ENCODE assay signal across 24 cellular contexts in the genomic region with DNA sequence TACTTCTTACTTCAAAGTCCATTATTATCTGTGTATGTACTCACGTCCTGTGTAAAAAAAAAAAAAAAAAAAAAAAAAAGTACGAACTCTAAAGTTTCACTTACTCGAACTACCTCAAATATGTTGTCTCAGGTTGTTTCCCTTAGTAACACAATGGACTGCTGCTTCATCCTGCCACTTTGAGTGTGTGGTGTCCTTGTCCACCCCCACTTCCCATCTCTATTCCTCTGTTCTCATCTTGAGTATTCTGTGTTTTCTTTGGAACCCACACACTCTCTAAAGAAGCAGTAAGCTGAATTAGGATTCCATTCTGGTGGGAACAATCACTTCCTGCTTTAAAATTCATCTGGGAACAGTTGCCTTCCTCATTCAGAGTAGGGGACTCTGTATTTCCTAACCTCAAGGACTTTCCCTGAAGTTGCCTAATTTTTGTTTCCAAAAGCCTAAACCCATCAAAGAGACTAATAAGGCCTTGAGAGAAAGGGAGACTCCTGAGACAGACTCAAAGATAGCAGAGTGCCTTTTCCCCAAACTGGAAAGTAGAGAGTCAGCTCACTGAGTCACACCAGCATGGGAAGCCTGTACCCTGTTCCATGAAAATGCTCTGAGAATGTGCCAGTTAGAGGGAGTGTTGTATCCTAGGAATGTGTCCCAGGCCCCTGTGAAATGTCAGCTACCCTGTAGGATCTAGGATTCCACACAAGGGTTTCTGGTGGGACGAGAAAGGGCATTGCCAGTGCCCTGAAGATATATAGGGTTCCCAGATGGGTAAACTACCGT.
DNase-seq lines count a peak whose midpoint lies in the region; ATAC-seq, FAIRE-seq and TF ChIP-seq lines count a peak whose summit lies in the region.
"Had no signal": no experiment of that assay in that cellular context is flagged by ENCODE, and none has a peak within 500 bp of the region (broad histone marks: within the 10 kb centered on the region; RNA-seq: fewer than 3 reads in every experiment).

No MANE protein-coding gene starts in this region.

- no peak overlapping the region for H2BK15ac ChIP-seq in IMR-90 (ENCODE audit: low read depth, low read length)

- H3K4me3 ChIP-seq in IMR-90 (ENCODE audit: insufficient read depth, low read depth, low read length) (no peak overlapping the region), brain microvascular endothelial cell (ENCODE audit: low read depth, low read length) (no peak overlapping the region), kidney (ENCODE audit: low read length in 2 of 2) (no peak overlapping the region), skeletal muscle cell (ENCODE audit: low read depth, low read length) (no peak overlapping the region), dorsolateral prefrontal cortex (no peak overlapping the region)
- H3K4me3 ChIP-seq: ascending aorta, BLaER1, gastrocnemius medialis, pancreas, SJSA1, stomach, upper lobe of right lung had no signal

- no peaks in the 10 kb centered on the region for H3K9me3 ChIP-seq in IMR-90 (ENCODE audit: control insufficient read depth, insufficient read depth, low read length)
- H3K9me3 ChIP-seq in kidney (ENCODE audit: control insufficient read depth in 1 of 2, low read length in 2 of 2): no peaks in the 10 kb centered on the region
- H3K9me3 ChIP-seq: ascending aorta, BLaER1, gastrocnemius medialis, pancreas, SJSA1, stomach, upper lobe of right lung had no signal

- POLR2A ChIA-PET in IMR-90 (lab: Charles Lee; ENCODE audit: unreplicated experiment): no interaction called here

- dilution Hi-C loops in IMR-90 (cut with HindIII; ENCODE audit: low sequenced_read_pairs, unreplicated experiment): no loop called here

- H4K20me1 ChIP-seq in IMR-90 (ENCODE audit: insufficient read depth, low read length): no peaks in the 10 kb centered on the region
- H4K20me1 ChIP-seq: BLaER1 had no signal

- H3K4me2 ChIP-seq in IMR-90 (ENCODE audit: low read depth, low read length): no peak overlapping the region
- H3K4me2 ChIP-seq: BLaER1 had no signal

- H2AFZ ChIP-seq in IMR-90 (replicated peaks; ENCODE audit: low read length, poor library complexity): no peak overlapping the region

- H4K5ac ChIP-seq in IMR-90 (ENCODE audit: low read depth, low read length): no peak overlapping the region

- no peaks in the 10 kb centered on the region for H3K9me1 ChIP-seq in IMR-90 (ENCODE audit: insufficient read depth, low read length)

- peak; percentile 24 for DNase-seq in IMR-90
- peak; percentile 54 for DNase-seq in brain microvascular endothelial cell
- no peak for DNase-seq in kidney
- DNase-seq in skeletal muscle cell (ENCODE audit: low read depth): peak; percentile 45
- no peak for DNase-seq in dorsolateral prefrontal cortex
- DNase-seq in NCI-H2081 treated with DMSO at 0.1 percent for 48 hours (lab: John Stamatoyannopoulos, UW): no peak
- DNase-seq: activated CD4-positive, alpha-beta memory T cell treated with anti-CD3 and anti-CD28 coated beads, Interleukin-2, amount 10 ng/mL, durations not matched to agents 7 days and 5 days; activated naive CD4-positive, alpha-beta T cell treated with anti-CD3 and anti-CD28 coated beads for 36 hours; activated T-cell treated with anti-CD3 and anti-CD28 coated beads, Interleukin-2, amount 50 U/mL, for 1 hour; Calu3; cortex of kidney; gastrocnemius medialis; NCI-H1694 treated with DMSO at 0.1 percent for 48 hours; pancreas; small intestine; stimulated activated CD4-positive, alpha-beta T cell treated with anti-CD3 and anti-CD28 coated beads, Interleukin-4, amount 100 ng/mL, for 1 hour; stomach; upper lobe of right lung had no signal

- TF ChIP-seq CTCF in IMR-90 (conservative IDR thresholded peaks at IDR 0.05; ENCODE audit: low read depth, low read length) (no peak), brain microvascular endothelial cell (IDR thresholded peaks at IDR 0.05; ENCODE audit: low read depth, low read length, missing control alignments) (no peak), kidney (IDR thresholded peaks at IDR 0.05; ENCODE audit: borderline replicate concordance, extremely low read depth, insufficient read depth) (no peak), dorsolateral prefrontal cortex (IDR thresholded peaks at IDR 0.05 in 54 of 56, conservative IDR thresholded peaks at IDR 0.05 in 2 of 56; ENCODE audit: low read depth in 1 of 56, partially characterized antibody in 56 of 56) (no peak)

- H3K9ac ChIP-seq in IMR-90 (ENCODE audit: low read depth, low read length) (no peak overlapping the region), kidney (ENCODE audit: low read length in 2 of 2) (no peak overlapping the region)
- H3K9ac ChIP-seq: BLaER1 had no signal

- no peaks in the 10 kb centered on the region for H3K79me1 ChIP-seq in IMR-90 (ENCODE audit: low read depth in 1 of 2, low read length in 2 of 2)

- no peak overlapping the region; the same call in 1 of the 2 replicates for H3K14ac ChIP-seq in IMR-90 (replicated peaks; ENCODE audit: low read depth, low read length)

- no TSS peak for BruUV-seq in IMR-90 (replicated peaks; lab: Mats Ljungman, UMichigan)

- no peak overlapping the region for H2AK9ac ChIP-seq in IMR-90 (replicated peaks; ENCODE audit: low read depth, low read length, poor library complexity)

- TF ChIP-seq RAD21 in IMR-90 (IDR thresholded peaks at IDR 0.05; ENCODE audit: low read length): no peak

- intact Hi-C loops in IMR-90 (cut with micrococcal nuclease): no loop called here
- intact Hi-C loops in kidney (cut with DNase I): no loop called here
- intact Hi-C loops in dorsolateral prefrontal cortex (cut with DNase I): loop anchor here in 1 of 2 donors (10.0 kb wide), 1 partner anchor 318 kb away; the partner anchor contains the start of gene SLC12A2

- no peak overlapping the region for H3K18ac ChIP-seq in IMR-90 (ENCODE audit: low read depth, low read length)

- H3K23ac ChIP-seq in IMR-90 (ENCODE audit: low read depth, low read length): no peak overlapping the region

- CTCF ChIA-PET in IMR-90 (lab: Yijun Ruan, JAX): no interaction called here

- no peak overlapping the region for H3K56ac ChIP-seq in IMR-90 (ENCODE audit: extremely low read depth, insufficient read depth, low read length)

- WGBS in IMR-90 (ENCODE audit: extremely low coverage in 2 of 2, insufficient read length in 1 of 2), 2 experiments: 90% methylated on average over 2 of the region's 5 CpGs; no CpG with 5 or more reads in 1 of the 2 experiments

- H3K27ac ChIP-seq in IMR-90 (ENCODE audit: insufficient read depth, low read length) (no peak overlapping the region), brain microvascular endothelial cell (peak overlapping the region; percentile 53), kidney (ENCODE audit: low read depth in 2 of 2, low read length in 2 of 2) (no peak overlapping the region), dorsolateral prefrontal cortex (no peak overlapping the region)
- H3K27ac ChIP-seq: ascending aorta, BLaER1, gastrocnemius medialis, pancreas, SJSA1, stomach, upper lobe of right lung had no signal

- H4K8ac ChIP-seq in IMR-90 (ENCODE audit: low read depth in 2 of 2, low read length in 2 of 2): no peak overlapping the region

- peak; percentile 11; the same call in 1 of the 2 replicates for ATAC-seq in IMR-90 (ENCODE audit: low read depth)
- ATAC-seq in GM18873 (IDR thresholded peaks at IDR 0.05; ENCODE audit: low FRiP score, unreplicated experiment): no peak
- ATAC-seq: gastrocnemius medialis, left lobe of liver, pancreas, upper lobe of right lung had no signal

- peak; percentile 25 for FAIRE-seq in kidney (lab: Jason Lieb, UNC)
- FAIRE-seq: H1, pancreas, small intestine had no signal

- H2AK5ac ChIP-seq in IMR-90 (ENCODE audit: low read depth, low read length): no peak overlapping the region

- 0 out of 2 replicates have a peak, but pooled peaks cover 2% of the 10 kb centered on the region for H3K4me1 ChIP-seq in IMR-90 (ENCODE audit: control insufficient read depth, insufficient read depth, low read length)
- H3K4me1 ChIP-seq in kidney (ENCODE audit: control insufficient read depth in 1 of 2, insufficient read depth in 1 of 2, low read depth in 1 of 2, low read length in 2 of 2): no peaks in the 10 kb centered on the region
- H3K4me1 ChIP-seq: ascending aorta, BLaER1, pancreas, upper lobe of right lung had no signal

- no peak for TF ChIP-seq POLR2A in IMR-90 (IDR thresholded peaks at IDR 0.05; ENCODE audit: low read depth, low read length)

- H2BK20ac ChIP-seq in IMR-90 (ENCODE audit: low read depth, low read length): no peak overlapping the region

- H3K36me3 ChIP-seq in IMR-90 (ENCODE audit: control insufficient read depth, insufficient read depth, low read length) (no peaks in the 10 kb centered on the region), brain microvascular endothelial cell (replicated peaks) (no peaks in the 10 kb centered on the region), kidney (ENCODE audit: control insufficient read depth in 1 of 2, insufficient read depth in 2 of 2, low read length in 2 of 2) (no peaks in the 10 kb centered on the region)
- H3K36me3 ChIP-seq: ascending aorta, BLaER1, gastrocnemius medialis, pancreas, SJSA1, stomach, upper lobe of right lung had no signal

- no peak overlapping the region for H4K91ac ChIP-seq in IMR-90 (ENCODE audit: insufficient read depth, low read depth, low read length)

- no peak overlapping the region for H2BK120ac ChIP-seq in IMR-90 (ENCODE audit: low read depth, low read length)

- H3K27me3 ChIP-seq in IMR-90 (ENCODE audit: control insufficient read depth, insufficient read depth, low read length) (peaks cover under 1% of the 10 kb centered on the region), brain microvascular endothelial cell (replicated peaks) (no peaks in the 10 kb centered on the region), dorsolateral prefrontal cortex (no peaks in the 10 kb centered on the region)
- H3K27me3 ChIP-seq: ascending aorta, BLaER1, gastrocnemius medialis, pancreas, SJSA1, stomach, upper lobe of right lung had no signal

- no peak overlapping the region for H2BK5ac ChIP-seq in IMR-90 (ENCODE audit: low read depth, low read length, poor library complexity, severe bottlenecking)

- in situ Hi-C loops in IMR-90 (cut with MboI; ENCODE audit: low sequenced_read_pairs) (no loop called here), brain microvascular endothelial cell (cut with HindIII; ENCODE audit: low pct_ligation_motif_present, low sequenced_read_pairs) (no loop called here)

- no peak overlapping the region for H3K4ac ChIP-seq in IMR-90 (ENCODE audit: low read depth, low read length)

TF ChIP-seq in IMR-90, 13 proteins besides CTCF, POLR2A, EP300 and RAD21 (continues in another document):
- TF ChIP-seq, protein P1, sequence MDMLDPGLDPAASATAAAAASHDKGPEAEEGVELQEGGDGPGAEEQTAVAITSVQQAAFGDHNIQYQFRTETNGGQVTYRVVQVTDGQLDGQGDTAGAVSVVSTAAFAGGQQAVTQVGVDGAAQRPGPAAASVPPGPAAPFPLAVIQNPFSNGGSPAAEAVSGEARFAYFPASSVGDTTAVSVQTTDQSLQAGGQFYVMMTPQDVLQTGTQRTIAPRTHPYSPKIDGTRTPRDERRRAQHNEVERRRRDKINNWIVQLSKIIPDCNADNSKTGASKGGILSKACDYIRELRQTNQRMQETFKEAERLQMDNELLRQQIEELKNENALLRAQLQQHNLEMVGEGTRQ (IDR thresholded peaks at IDR 0.05; ENCODE audit: low read depth, low read length): no peak
- TF ChIP-seq CHD1 (IDR thresholded peaks at IDR 0.05; ENCODE audit: low read depth, low read length) (no peak), BHLHE40 (IDR thresholded peaks at IDR 0.05; ENCODE audit: low read depth, low read length) (no peak)

Comparison
In these comparisons a context has a peak if more than half of its experiments do, and no peak if none do; other contexts are left out.
1. DNase-seq: peak in IMR-90 (single experiment), brain microvascular endothelial cell (single experiment) and skeletal muscle cell (single experiment); none in kidney (single experiment), dorsolateral prefrontal cortex (0 of 10) and NCI-H2081 treated with DMSO at 0.1 percent for 48 hours (single experiment).